11 cellular contexts compared by ENCODE assay signal in the genomic region with DNA sequence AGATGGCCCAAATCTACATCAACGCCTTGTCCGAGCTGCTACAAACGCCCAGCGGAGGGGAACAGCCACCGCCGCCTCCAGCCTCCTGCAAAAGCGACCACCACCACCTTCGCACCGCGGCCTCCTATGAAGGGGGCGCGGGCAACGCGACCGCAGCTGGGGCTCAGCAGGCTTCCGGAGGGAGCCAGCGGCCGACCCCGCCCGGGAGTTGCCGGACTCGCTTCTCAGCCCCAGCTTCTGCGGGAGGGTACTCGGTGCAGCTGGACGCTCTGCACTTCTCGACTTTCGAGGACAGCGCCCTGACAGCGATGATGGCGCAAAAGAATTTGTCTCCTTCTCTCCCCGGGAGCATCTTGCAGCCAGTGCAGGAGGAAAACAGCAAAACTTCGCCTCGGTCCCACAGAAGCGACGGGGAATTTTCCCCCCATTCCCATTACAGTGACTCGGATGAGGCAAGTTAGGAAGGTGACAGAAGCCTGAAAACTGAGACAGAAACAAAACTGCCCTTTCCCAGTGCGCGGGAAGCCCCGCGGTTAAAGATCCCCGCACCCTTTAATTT. TPM values are rescaled to one million over a fixed set of nuclear protein-coding genes. Genes with fewer than 3 reads are reported as not detected.
DNase-seq lines count a peak whose midpoint lies in the region; ATAC-seq and TF ChIP-seq lines count a peak whose summit lies in the region.
"Had no signal": no experiment of that assay in that cellular context is flagged by ENCODE, and none has a peak within 500 bp of the region (broad histone marks: within the 10 kb centered on the region; RNA-seq: fewer than 3 reads in every experiment).

No MANE protein-coding gene starts in this region.

- peaks cover 84% of the 10 kb centered on the region for H3K27me3 Mint-ChIP-seq in activated CD8-positive, alpha-beta memory T cell treated with anti-CD3 and anti-CD28 coated beads, Interleukin-2, amount 10 ng/mL, durations not matched to agents 7 days and 5 days
- H3K27me3 Mint-ChIP-seq in activated T-helper 1 cell treated with anti-CD3 and anti-CD28 coated beads, Interleukin-12 subunit alpha, Interleukin-12 subunit beta, Interleukin-2, Interleukin-4 antibody, amounts not matched to agents 30 ng/mL and 10 ng/mL and 1 ng/mL, durations not matched to agents 14 hours and 24 hours and 36 hours (ENCODE audit: insufficient read depth) = peaks cover 83% of the 10 kb centered on the region

- intact Hi-C loops in activated T-helper 1 cell treated with anti-CD3 and anti-CD28 coated beads, Interleukin-12 subunit alpha, Interleukin-12 subunit beta, Interleukin-2, Interleukin-4 antibody, amounts not matched to agents 30 ng/mL and 10 ng/mL and 1 ng/mL, durations not matched to agents 14 hours and 24 hours and 36 hours (cut with micrococcal nuclease) = no loop called here
- intact Hi-C loops in stomach (cut with DNase I; ENCODE audit: low total_unique reads) (no loop called here), head of caudate nucleus (cut with DNase I) (no loop called here), lower leg skin (cut with DNase I; ENCODE audit: low total_unique reads) (no loop called here)

- no peak for TF ChIP-seq EP300 in stomach (IDR thresholded peaks at IDR 0.05)

- TF ChIP-seq CTCF in stomach (IDR thresholded peaks at IDR 0.05) (no peak), lower leg skin (IDR thresholded peaks at IDR 0.05) (no peak)

- CTCF ChIA-PET in activated CD8-positive, alpha-beta memory T cell treated with anti-CD3 and anti-CD28 coated beads, Interleukin-2, amount 10 ng/mL, durations not matched to agents 7 days and 5 days (lab: Charles Lee) = no interaction called here

- no peak for DNase-seq in activated CD8-positive, alpha-beta memory T cell treated with anti-CD3 and anti-CD28 coated beads, Interleukin-2, amount 10 ng/mL, durations not matched to agents 7 days and 5 days
- DNase-seq in activated CD8-positive, alpha-beta memory T cell treated with anti-CD3 and anti-CD28 coated beads for 24 hours = no peak
- DNase-seq in activated T-helper 1 cell treated with anti-CD3 and anti-CD28 coated beads, Interleukin-12 subunit alpha, Interleukin-12 subunit beta, Interleukin-2, Interleukin-4 antibody, amounts not matched to agents 30 ng/mL and 10 ng/mL and 1 ng/mL, durations not matched to agents 14 hours and 24 hours and 36 hours (ENCODE audit: low spot score) = no peak
- DNase-seq in left kidney (ENCODE audit: low read depth, low spot score) = peak; percentile 52
- no peak for DNase-seq in stomach
- no peak for DNase-seq in stimulated activated CD4-positive, alpha-beta T cell treated with anti-CD3 and anti-CD28 coated beads, Interleukin-2, amount 100 ng/mL, for 48 hours
- no peak for DNase-seq in head of caudate nucleus
- no peak for DNase-seq in lower leg skin (ENCODE audit: low spot score in 2 of 2)
- DNase-seq: activated gamma-delta T cell, NCI-H187 had no signal

- H3K36me3 ChIP-seq in stomach = no peaks in the 10 kb centered on the region

- H3K4me3 Mint-ChIP-seq in activated CD8-positive, alpha-beta memory T cell treated with anti-CD3 and anti-CD28 coated beads, Interleukin-2, amount 10 ng/mL, durations not matched to agents 7 days and 5 days = peak overlapping the region; percentile 10
- no peak overlapping the region for H3K4me3 Mint-ChIP-seq in activated T-helper 1 cell treated with anti-CD3 and anti-CD28 coated beads, Interleukin-12 subunit alpha, Interleukin-12 subunit beta, Interleukin-2, Interleukin-4 antibody, amounts not matched to agents 30 ng/mL and 10 ng/mL and 1 ng/mL, durations not matched to agents 14 hours and 24 hours and 36 hours

- peaks cover 20 to 43% (median 32%) of the 10 kb centered on the region in 4 donors for H3K4me1 ChIP-seq in stomach

- no peaks in the 10 kb centered on the region for H3K9me3 Mint-ChIP-seq in activated CD8-positive, alpha-beta memory T cell treated with anti-CD3 and anti-CD28 coated beads, Interleukin-2, amount 10 ng/mL, durations not matched to agents 7 days and 5 days (ENCODE audit: low read depth)
- no peaks in the 10 kb centered on the region for H3K9me3 Mint-ChIP-seq in activated T-helper 1 cell treated with anti-CD3 and anti-CD28 coated beads, Interleukin-12 subunit alpha, Interleukin-12 subunit beta, Interleukin-2, Interleukin-4 antibody, amounts not matched to agents 30 ng/mL and 10 ng/mL and 1 ng/mL, durations not matched to agents 14 hours and 24 hours and 36 hours

- peaks cover 29 to 93% (median 79%) of the 10 kb centered on the region in 3 donors for H3K27me3 ChIP-seq in stomach

- no peak overlapping the region for H3K27ac Mint-ChIP-seq in activated CD8-positive, alpha-beta memory T cell treated with anti-CD3 and anti-CD28 coated beads, Interleukin-2, amount 10 ng/mL, durations not matched to agents 7 days and 5 days
- H3K27ac Mint-ChIP-seq in activated T-helper 1 cell treated with anti-CD3 and anti-CD28 coated beads, Interleukin-12 subunit alpha, Interleukin-12 subunit beta, Interleukin-2, Interleukin-4 antibody, amounts not matched to agents 30 ng/mL and 10 ng/mL and 1 ng/mL, durations not matched to agents 14 hours and 24 hours and 36 hours = peak overlapping the region; percentile 34

- no peak for TF ChIP-seq POLR2A in stomach (IDR thresholded peaks at IDR 0.05)
- TF ChIP-seq POLR2A in lower leg skin (IDR thresholded peaks at IDR 0.05) = no peak

- 1 to 8% (median 5%) methylated on average over 15 to 41 of the region's 41 CpGs for WGBS in stomach, 5 donors
- WGBS in lower leg skin, 2 donors = 2 to 5% methylated on average over 19 to 29 of the region's 41 CpGs

- H3K4me1 Mint-ChIP-seq in activated CD8-positive, alpha-beta memory T cell treated with anti-CD3 and anti-CD28 coated beads, Interleukin-2, amount 10 ng/mL, durations not matched to agents 7 days and 5 days = peaks cover 6% of the 10 kb centered on the region
- H3K4me1 Mint-ChIP-seq in activated T-helper 1 cell treated with anti-CD3 and anti-CD28 coated beads, Interleukin-12 subunit alpha, Interleukin-12 subunit beta, Interleukin-2, Interleukin-4 antibody, amounts not matched to agents 30 ng/mL and 10 ng/mL and 1 ng/mL, durations not matched to agents 14 hours and 24 hours and 36 hours (ENCODE audit: low read depth) = peaks cover 9% of the 10 kb centered on the region

- no peak overlapping the region for H3K27ac ChIP-seq in stomach
- H3K27ac ChIP-seq: HL-60 had no signal

- H3K4me3 ChIP-seq in stomach (peak overlapping the region; percentile 36 to 50 (median 38)), lower leg skin (ENCODE audit: low read depth, poor library complexity, severe bottlenecking) (no peak overlapping the region)

- peaks cover 0 to 6% (median 2%) of the 10 kb centered on the region in 4 donors for H3K9me3 ChIP-seq in stomach

- peaks cover 10% of the 10 kb centered on the region for H3K36me3 Mint-ChIP-seq in activated CD8-positive, alpha-beta memory T cell treated with anti-CD3 and anti-CD28 coated beads, Interleukin-2, amount 10 ng/mL, durations not matched to agents 7 days and 5 days
- H3K36me3 Mint-ChIP-seq in activated T-helper 1 cell treated with anti-CD3 and anti-CD28 coated beads, Interleukin-12 subunit alpha, Interleukin-12 subunit beta, Interleukin-2, Interleukin-4 antibody, amounts not matched to agents 30 ng/mL and 10 ng/mL and 1 ng/mL, durations not matched to agents 14 hours and 24 hours and 36 hours (ENCODE audit: low read depth) = no peaks in the 10 kb centered on the region

- no peak for ATAC-seq in activated CD8-positive, alpha-beta memory T cell treated with anti-CD3 and anti-CD28 coated beads, Interleukin-2, amount 10 ng/mL, durations not matched to agents 7 days and 5 days

RNA-seq across cellular contexts. Expression of a gene that starts 1.1 kb away (rescaled TPM):
- total RNA-seq in activated CD8-positive, alpha-beta memory T cell treated with anti-CD3 and anti-CD28 coated beads, Interleukin-2, amount 10 ng/mL, durations not matched to agents 7 days and 5 days = not detected
- total RNA-seq in activated T-helper 1 cell treated with anti-CD3 and anti-CD28 coated beads, Interleukin-12 subunit alpha, Interleukin-12 subunit beta, Interleukin-2, Interleukin-4 antibody, amounts not matched to agents 30 ng/mL and 10 ng/mL and 1 ng/mL, durations not matched to agents 14 hours and 24 hours and 36 hours = not detected in 2 replicates
- 10 to 100 TPM in 1 of 5 donors, not detected in 4; 35.3 TPM for total RNA-seq in stomach
- not detected for polyA plus RNA-seq in stomach
- not detected for total RNA-seq in lower leg skin
